8 cellular contexts compared by ENCODE assay signal in the genomic region with DNA sequence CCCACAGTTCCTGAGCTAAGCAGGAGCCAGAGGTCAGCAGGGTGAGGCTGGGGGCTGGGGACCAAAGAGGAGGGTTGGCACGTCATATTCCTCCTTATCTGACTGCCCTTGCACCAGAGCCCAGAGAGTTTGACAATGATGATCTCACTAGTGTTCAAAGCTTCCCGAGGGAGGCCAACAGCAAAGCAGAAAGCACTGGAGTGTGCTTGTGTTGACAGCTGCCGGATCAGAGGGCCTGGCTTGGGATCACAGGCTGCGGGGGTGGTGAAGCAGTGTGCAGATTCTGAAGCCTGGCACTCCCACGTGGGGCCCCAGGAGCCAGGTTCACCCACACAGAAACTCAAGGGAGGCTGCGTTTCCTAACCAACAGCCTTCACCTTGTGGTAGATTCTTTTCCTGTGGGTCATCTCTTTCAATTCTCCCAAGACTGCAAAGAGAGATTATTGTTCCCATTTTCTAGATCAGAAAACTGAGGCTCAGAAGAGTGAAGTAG.
DNase-seq lines count a peak whose midpoint lies in the region; ATAC-seq and TF ChIP-seq lines count a peak whose summit lies in the region.
"Not testable (repeated sequence)": the region's sequence is repeated elsewhere in the genome, so short reads cannot be mapped to it uniquely, and the experiment has no call there.

No MANE protein-coding gene starts in this region.

- not testable (repeated sequence) for H3K9me3 Mint-ChIP-seq in HFFc6

- CTCF ChIA-PET in SK-N-SH (lab: Yijun Ruan, JAX); mammary epithelial cell (lab: Charles Lee; ENCODE audit: low non-redundant PET): not testable (repeated sequence)

- H3K9me3 ChIP-seq in BLaER1 treated with 17β-estradiol and CSF1 and Interleukin-3, amounts not matched to agents 10 nM and 100 nM (replicated peaks in 1 of 11); SK-N-SH; mammary epithelial cell (replicated peaks; ENCODE audit: insufficient read depth, low read length); ovary; upper lobe of left lung: not testable (repeated sequence)

- TF ChIP-seq RAD21 in SK-N-SH (IDR thresholded peaks at IDR 0.05; ENCODE audit: low read length), result not testable (repeated sequence)

- peaks cover 41% of the 10 kb centered on the region for H3K4me1 Mint-ChIP-seq in HFFc6 (ENCODE audit: low read depth)

- BruUV-seq in mammary epithelial cell (replicated peaks; lab: Mats Ljungman, UMichigan), result not testable (repeated sequence)

- H3K79me2 ChIP-seq in SK-N-SH (ENCODE audit: insufficient read depth); mammary epithelial cell (ENCODE audit: insufficient read depth, low read length): not testable (repeated sequence)

- peaks cover 16% of the 10 kb centered on the region for H3F3A ChIP-seq in SK-N-SH (replicated peaks; ENCODE audit: insufficient read depth)

- TF ChIP-seq POLR2A in ovary (IDR thresholded peaks at IDR 0.05); upper lobe of left lung (IDR thresholded peaks at IDR 0.05): not testable (repeated sequence)

- not testable (repeated sequence) for DNase-seq in HFFc6, SK-N-SH, mammary epithelial cell, upper lobe of left lung
- peak in 29 of 42 donors; percentile 20 to 81 (median 49) for DNase-seq in head of caudate nucleus
- DNase-seq in kidney tubule cell (ENCODE audit: low spot score), result peak; percentile 84
- DNase-seq in ovary, result peak in 4 of 5 donors; percentile 26 to 62 (median 45)

- H3K9ac ChIP-seq in BLaER1 treated with 17β-estradiol and CSF1 and Interleukin-3, amounts not matched to agents 10 nM and 100 nM, result peak overlapping the region in 4 of 11 experiments; percentile 74 to 84 (median 82); a peak in 7 of 22 replicates
- not testable (repeated sequence) for H3K9ac ChIP-seq in SK-N-SH; mammary epithelial cell (ENCODE audit: insufficient read depth, low read length)

- H3K27ac Mint-ChIP-seq in HFFc6, result peak overlapping the region; percentile 93; the same call in 1 of the 2 replicates

- 39% methylated on average over 6 of the region's 6 CpGs for WGBS in SK-N-SH (ENCODE audit: low lambda C conversion rate)
- 74% methylated on average over 6 of the region's 6 CpGs for WGBS in mammary epithelial cell (ENCODE audit: low coverage, missing lambda C conversion rate)
- 3 to 23% (median 12%) methylated on average over 6 of the region's 6 CpGs for WGBS in ovary, 3 donors
- WGBS in upper lobe of left lung, 2 donors, result 36 to 42% methylated on average over 3 to 6 of the region's 6 CpGs

- H3K27me3 Mint-ChIP-seq in HFFc6 (ENCODE audit: insufficient read depth), result peaks cover 10% of the 10 kb centered on the region

- H3K4me2 ChIP-seq in BLaER1 treated with 17β-estradiol and CSF1 and Interleukin-3, amounts not matched to agents 10 nM and 100 nM, result peak overlapping the region; percentile 78 to 96 (median 88); a peak in 21 of 22 replicates
- H3K4me2 ChIP-seq in SK-N-SH, result peak overlapping the region; percentile 82; the same call in 1 of the 2 replicates
- H3K4me2 ChIP-seq in mammary epithelial cell (ENCODE audit: insufficient read depth, low read depth, low read length), result not testable (repeated sequence)

- H4K20me1 ChIP-seq in BLaER1 treated with 17β-estradiol and CSF1 and Interleukin-3, amounts not matched to agents 10 nM and 100 nM; SK-N-SH (ENCODE audit: insufficient read depth); mammary epithelial cell (ENCODE audit: insufficient read depth, low read length): not testable (repeated sequence)

- POLR2A ChIA-PET in SK-N-SH (lab: Yijun Ruan, JAX), result not testable (repeated sequence)

- not testable (repeated sequence) for H3K36me3 Mint-ChIP-seq in HFFc6 (ENCODE audit: low read depth)

- peak overlapping the region; percentile 88; the same call in 1 of the 2 replicates for H3K4me3 Mint-ChIP-seq in HFFc6

- dilution Hi-C loops in mammary epithelial cell (cut with HindIII; ENCODE audit: low sequenced_read_pairs), result not testable (repeated sequence)

- peak overlapping the region in 4 of 10 experiments; percentile 58 to 63 (median 63); a peak in 5 of 20 replicates for H3K4me3 ChIP-seq in BLaER1 treated with 17β-estradiol and CSF1 and Interleukin-3, amounts not matched to agents 10 nM and 100 nM
- H3K4me3 ChIP-seq in SK-N-SH (ENCODE audit: low read depth in 2 of 2, low read length in 1 of 2); mammary epithelial cell (replicated peaks in 1 of 3; ENCODE audit: insufficient read depth in 1 of 3, low read depth in 2 of 3, low read length in 3 of 3); ovary; upper lobe of left lung: not testable (repeated sequence)

- H3K27ac ChIP-seq in BLaER1 treated with 17β-estradiol and CSF1 and Interleukin-3, amounts not matched to agents 10 nM and 100 nM, result peak overlapping the region in 8 of 11 experiments; percentile 66 to 89 (median 82); a peak in 16 of 22 replicates
- H3K27ac ChIP-seq in SK-N-SH (ENCODE audit: low read depth in 2 of 2, low read length in 1 of 2); mammary epithelial cell (ENCODE audit: insufficient read depth, low read depth, low read length); ovary; upper lobe of left lung: not testable (repeated sequence)

- peak; percentile 34 to 39 for ATAC-seq in upper lobe of left lung (ENCODE audit: low FRiP score in 2 of 2)

- not testable (repeated sequence) for H2AFZ ChIP-seq in SK-N-SH (ENCODE audit: low read depth)
- H2AFZ ChIP-seq in mammary epithelial cell (ENCODE audit: low read depth, low read length), result peak overlapping the region; percentile 84

- not testable (repeated sequence) for H3K9me2 ChIP-seq in SK-N-SH

- not testable (repeated sequence) for TF ChIP-seq EP300 in SK-N-SH (IDR thresholded peaks at IDR 0.05; ENCODE audit: borderline replicate concordance in 1 of 2, low read depth in 1 of 2, low read length in 1 of 2); ovary (IDR thresholded peaks at IDR 0.05); upper lobe of left lung (IDR thresholded peaks at IDR 0.05)

- H3K4me1 ChIP-seq in BLaER1 treated with 17β-estradiol and CSF1 and Interleukin-3, amounts not matched to agents 10 nM and 100 nM, result peaks cover 12 to 26% (median 19%) of the 10 kb centered on the region in 10 experiments; a peak in 19 of 20 replicates
- H3K4me1 ChIP-seq in SK-N-SH (ENCODE audit: control insufficient read depth in 1 of 2, insufficient read depth in 2 of 2, low read depth in 1 of 2, low read length in 1 of 2) (peaks cover 0 to 13% of the 10 kb centered on the region in 2 experiments; a peak in 2 of 4 replicates), upper lobe of left lung (peaks cover 5 to 18% (median 12%) of the 10 kb centered on the region in 4 donors)
- not testable (repeated sequence) for H3K4me1 ChIP-seq in mammary epithelial cell (ENCODE audit: insufficient read depth, low read length); ovary (ENCODE audit: insufficient read depth)

- not testable (repeated sequence) for H3K36me3 ChIP-seq in BLaER1 treated with 17β-estradiol and CSF1 and Interleukin-3, amounts not matched to agents 10 nM and 100 nM; SK-N-SH (replicated peaks in 1 of 2; ENCODE audit: control insufficient read depth in 1 of 2, insufficient read depth in 2 of 2, low read length in 1 of 2); mammary epithelial cell (ENCODE audit: insufficient read depth, low read length); ovary; upper lobe of left lung

- in situ Hi-C loops in mammary epithelial cell (cut with MboI; ENCODE audit: low sequenced_read_pairs in 2 of 2), result not testable (repeated sequence)

- not testable (repeated sequence) for H3K27me3 ChIP-seq in BLaER1 treated with 17β-estradiol and CSF1 and Interleukin-3, amounts not matched to agents 10 nM and 100 nM; SK-N-SH (ENCODE audit: insufficient read depth); mammary epithelial cell (ENCODE audit: insufficient read depth, low read length); ovary; upper lobe of left lung

- TF ChIP-seq CTCF in HFFc6 (IDR thresholded peaks at IDR 0.05); SK-N-SH (IDR thresholded peaks at IDR 0.05); mammary epithelial cell (conservative IDR thresholded peaks at IDR 0.05 in 1 of 2, IDR thresholded peaks at IDR 0.05 in 1 of 2; ENCODE audit: extremely low read depth in 1 of 2, insufficient read depth in 1 of 2, low read depth in 1 of 2, low read length in 2 of 2); ovary (IDR thresholded peaks at IDR 0.05); upper lobe of left lung (IDR thresholded peaks at IDR 0.05): not testable (repeated sequence)

- intact Hi-C loops in mammary epithelial cell (cut with micrococcal nuclease); head of caudate nucleus (cut with DNase I); ovary (cut with DNase I): not testable (repeated sequence)
